ENCODE assay signal across 34 cellular contexts in genomic region chr14:88750413-88750812, GRCh38. TPM values are rescaled to one million over a fixed set of nuclear protein-coding genes. Genes with fewer than 3 reads are reported as not detected.
"Had no signal": no experiment of that assay in that cellular context is flagged by ENCODE, and none has a peak within 500 bp of the region (broad histone marks: within the 10 kb centered on the region; RNA-seq: fewer than 3 reads in every experiment).

No MANE protein-coding gene starts in this region.

- H3K4me1 Mint-ChIP-seq: activated B cell treated with CpG ODN at 0.5 μM for 24 hours; activated naive CD4-positive, alpha-beta T cell treated with anti-CD3 and anti-CD28 coated beads, Interleukin-2, amount 10 ng/mL, durations not matched to agents 7 days and 5 days; activated naive CD8-positive, alpha-beta T cell treated with anti-CD3 and anti-CD28 coated beads, Interleukin-2, amount 50 U/mL, for 24 hours had no signal

- H3K4me1 ChIP-seq: SJSA1 had no signal

- H3K27me3 ChIP-seq: brain microvascular endothelial cell, SJSA1 had no signal

- H3K36me3 Mint-ChIP-seq: activated naive CD4-positive, alpha-beta T cell treated with anti-CD3 and anti-CD28 coated beads, Interleukin-2, amount 10 ng/mL, durations not matched to agents 7 days and 5 days had no signal

- H3K36me3 ChIP-seq: brain microvascular endothelial cell, SJSA1 had no signal

- H3K4me3 ChIP-seq: SJSA1 had no signal

- H3K9me3 Mint-ChIP-seq: activated B cell treated with CpG ODN at 0.5 μM for 24 hours; activated CD4-positive, alpha-beta memory T cell treated with anti-CD3 and anti-CD28 coated beads for 36 hours; activated naive CD4-positive, alpha-beta T cell treated with anti-CD3 and anti-CD28 coated beads, Interleukin-2, amount 10 ng/mL, durations not matched to agents 7 days and 5 days; activated naive CD8-positive, alpha-beta T cell treated with anti-CD3 and anti-CD28 coated beads, Interleukin-2, amount 50 U/mL, for 24 hours; activated T-cell treated with anti-CD3 and anti-CD28 coated beads, Interleukin-2, amount 50 U/mL, for 4 hours; activated T-helper 1 cell treated with anti-CD3 and anti-CD28 coated beads, Interleukin-12 subunit alpha, Interleukin-12 subunit beta, Interleukin-2, Interleukin-4 antibody, amounts not matched to agents 30 ng/mL and 10 ng/mL and 1 ng/mL, durations not matched to agents 14 hours and 24 hours and 36 hours had no signal

- H3K27ac Mint-ChIP-seq: activated B cell treated with CpG ODN at 0.5 μM for 24 hours; activated CD4-positive, alpha-beta memory T cell treated with anti-CD3 and anti-CD28 coated beads for 36 hours; activated naive CD4-positive, alpha-beta T cell treated with anti-CD3 and anti-CD28 coated beads, Interleukin-2, amount 10 ng/mL, durations not matched to agents 7 days and 5 days; activated naive CD8-positive, alpha-beta T cell; activated naive CD8-positive, alpha-beta T cell treated with anti-CD3 and anti-CD28 coated beads, Interleukin-2, amount 50 U/mL, for 24 hours; activated T-helper 1 cell treated with anti-CD3 and anti-CD28 coated beads, Interleukin-12 subunit alpha, Interleukin-12 subunit beta, Interleukin-2, Interleukin-4 antibody, amounts not matched to agents 30 ng/mL and 10 ng/mL and 1 ng/mL, durations not matched to agents 14 hours and 24 hours and 36 hours had no signal

- H3K4me3 Mint-ChIP-seq: activated B cell treated with CpG ODN at 0.5 μM for 24 hours; activated CD4-positive, alpha-beta memory T cell treated with anti-CD3 and anti-CD28 coated beads for 36 hours; activated naive CD4-positive, alpha-beta T cell treated with anti-CD3 and anti-CD28 coated beads, Interleukin-2, amount 10 ng/mL, durations not matched to agents 7 days and 5 days; activated naive CD8-positive, alpha-beta T cell; activated naive CD8-positive, alpha-beta T cell treated with anti-CD3 and anti-CD28 coated beads, Interleukin-2, amount 50 U/mL, for 24 hours; activated T-cell treated with anti-CD3 and anti-CD28 coated beads, Interleukin-2, amount 50 U/mL, for 4 hours; activated T-helper 1 cell treated with anti-CD3 and anti-CD28 coated beads, Interleukin-12 subunit alpha, Interleukin-12 subunit beta, Interleukin-2, Interleukin-4 antibody, amounts not matched to agents 30 ng/mL and 10 ng/mL and 1 ng/mL, durations not matched to agents 14 hours and 24 hours and 36 hours had no signal

- H3K9me3 ChIP-seq: SJSA1 had no signal

- H3K27ac ChIP-seq: brain microvascular endothelial cell, SJSA1, VCaP had no signal

- H3K27me3 Mint-ChIP-seq: activated B cell treated with CpG ODN at 0.5 μM for 24 hours; activated CD4-positive, alpha-beta memory T cell treated with anti-CD3 and anti-CD28 coated beads for 36 hours; activated naive CD4-positive, alpha-beta T cell treated with anti-CD3 and anti-CD28 coated beads, Interleukin-2, amount 10 ng/mL, durations not matched to agents 7 days and 5 days; activated naive CD8-positive, alpha-beta T cell; activated naive CD8-positive, alpha-beta T cell treated with anti-CD3 and anti-CD28 coated beads, Interleukin-2, amount 50 U/mL, for 24 hours had no signal

- DNase-seq: activated B cell treated with CpG ODN at 0.5 μM for 24 hours; activated CD4-positive, alpha-beta memory T cell treated with anti-CD3 and anti-CD28 coated beads for 36 hours; activated CD4-positive, alpha-beta T cell treated with anti-CD3 and anti-CD28 coated beads for 4 hours; activated CD4-positive, alpha-beta T cell treated with anti-CD3 and anti-CD28 coated beads, Interleukin-2, amount 50 U/mL, for 1 hour; activated CD4-positive, CD25-positive, alpha-beta regulatory T cell treated with anti-CD3 and anti-CD28 coated beads, Interleukin-2, amount 50 U/mL, for 72 hours; activated CD8-positive, alpha-beta memory T cell treated with anti-CD3 and anti-CD28 coated beads, Interleukin-2, amount 50 U/mL, for 4 hours; activated effector memory CD4-positive, alpha-beta T cell treated with Interleukin-2 at 50 U/mL for 16 hours; activated naive CD4-positive, alpha-beta T cell treated with anti-CD3 and anti-CD28 coated beads, Interleukin-2, amount 10 ng/mL, durations not matched to agents 7 days and 5 days; activated naive CD8-positive, alpha-beta T cell treated with anti-CD3 and anti-CD28 coated beads, Interleukin-2, amount 50 U/mL, for 24 hours; activated T-cell treated with anti-CD3 and anti-CD28 coated beads for 4 hours; activated T-cell treated with anti-CD3 and anti-CD28 coated beads, Interleukin-2, amount 50 U/mL, for 4 hours; anterior cingulate cortex; brain microvascular endothelial cell; central memory CD4-positive, alpha-beta T cell; KG1; MM.1S; MV-4-11; NCI-H1092; NCI-H1436 treated with DMSO at 0.1 percent for 48 hours; NCI-H1694 treated with DMSO at 0.1 percent for 48 hours; NCI-H2029; NCI-H446; NCI-H510A treated with DMSO at 0.1 percent for 48 hours; NCI-H69; NCI-H82; SHP77; SW 1271; T-helper 1 cell; T-helper 2 cell; T-helper 9 cell had no signal

- ATAC-seq: activated naive CD8-positive, alpha-beta T cell treated with anti-CD3 and anti-CD28 coated beads, Interleukin-2, amount 50 U/mL, for 24 hours; activated T-cell treated with anti-CD3 and anti-CD28 coated beads, Interleukin-2, amount 50 U/mL, for 4 hours had no signal

RNA-seq across cellular contexts. Expression of gene EML5, which starts 42.3 kb away (rescaled TPM):
- total RNA-seq: SJSA1 had no signal
